ENCODE assay signal across 8 cellular contexts in the genomic region with DNA sequence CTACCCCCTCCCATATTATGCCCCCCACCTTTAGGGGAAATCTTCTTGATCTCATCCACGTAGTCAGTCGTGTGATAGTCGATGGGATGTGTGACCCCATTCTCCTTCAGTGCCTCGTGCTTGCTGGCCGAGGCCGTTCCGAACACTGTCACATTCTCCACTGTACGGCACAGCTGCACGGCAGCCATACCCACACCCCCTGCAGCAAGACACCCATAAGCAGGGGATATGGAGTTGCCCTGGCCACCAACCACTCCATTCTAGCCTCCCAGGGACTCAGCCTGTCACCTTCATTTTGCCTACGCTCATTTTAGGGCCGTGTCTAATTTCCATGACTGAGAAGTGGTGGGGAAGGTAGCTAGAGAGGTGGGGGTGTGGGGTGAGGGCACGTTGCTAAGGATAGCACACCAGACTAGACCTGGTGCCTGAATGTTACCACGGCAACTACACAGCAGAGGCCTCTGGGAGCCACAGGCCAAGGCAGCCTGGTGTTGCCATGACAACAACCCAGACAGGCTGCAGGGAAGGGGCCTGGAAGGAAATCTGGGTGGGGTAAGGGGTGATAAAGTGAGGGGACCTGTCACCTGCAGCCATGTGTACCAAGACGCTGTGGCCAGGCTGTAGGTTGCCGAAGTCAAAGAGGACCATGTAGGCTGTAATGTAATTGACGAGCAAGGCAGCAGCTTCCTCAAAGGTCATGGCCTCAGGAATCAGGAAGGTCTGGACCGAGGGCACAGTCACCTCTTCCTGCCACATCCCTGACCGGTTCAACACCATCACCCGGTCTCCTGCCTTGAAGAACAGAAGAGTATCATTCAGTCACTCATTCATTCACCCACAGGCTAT. TPM values are rescaled to one million over a fixed set of nuclear protein-coding genes. Genes with fewer than 3 reads are reported as not detected.
DNase-seq lines count a peak whose midpoint lies in the region; ATAC-seq and TF ChIP-seq lines count a peak whose summit lies in the region.

No MANE protein-coding gene starts in this region.

- TF ChIP-seq CTCF in DND-41 (IDR thresholded peaks at IDR 0.05; ENCODE audit: borderline replicate concordance, extremely low read depth, low read length, poor library complexity, severe bottlenecking) (no peak), nephron (IDR thresholded peaks at IDR 0.05; ENCODE audit: unreplicated experiment in 3 of 3) (no peak), tibial artery (IDR thresholded peaks at IDR 0.05) (no peak)

- H3K27me3 ChIP-seq in DND-41 (ENCODE audit: insufficient read depth, low read length, poor library complexity) = peaks cover 6% of the 10 kb centered on the region
- H3K27me3 ChIP-seq in tibial artery = no peaks in the 10 kb centered on the region

- H3K27me3 Mint-ChIP-seq in IgD-negative memory B cell = no peaks in the 10 kb centered on the region
- H3K27me3 Mint-ChIP-seq in nephron (ENCODE audit: low read depth) = no peaks in the 10 kb centered on the region

- DNase-seq in DND-41 (peak; percentile 43), astrocyte of the hippocampus (ENCODE audit: low read depth, low spot score) (peak; percentile 42), tibial artery (no peak), HuH-7.5 (ENCODE audit: low spot score) (no peak)

- no peaks in the 10 kb centered on the region for H3K9me3 Mint-ChIP-seq in IgD-negative memory B cell
- H3K9me3 Mint-ChIP-seq in nephron = no peaks in the 10 kb centered on the region

- H3K27ac Mint-ChIP-seq in IgD-negative memory B cell (peak overlapping the region; percentile 40 to 85 (median 47)), nephron (peak overlapping the region; percentile 7 to 74 (median 71))

- H3K9ac ChIP-seq in DND-41 (ENCODE audit: low read depth, low read length) = no peak overlapping the region

- no peak overlapping the region for H2AFZ ChIP-seq in DND-41 (ENCODE audit: low read depth, low read length)

- ATAC-seq in DND-41 (ENCODE audit: insufficient read depth, low read depth) (0 out of 3 replicates have a peak, but pooled peaks have one; percentile 22), HG03196 (IDR thresholded peaks at IDR 0.05; ENCODE audit: unreplicated experiment) (no peak), GM21717 (IDR thresholded peaks at IDR 0.05; ENCODE audit: unreplicated experiment) (no peak)

- H4K20me1 ChIP-seq in DND-41 (ENCODE audit: insufficient read depth, low read length) = no peaks in the 10 kb centered on the region

- peaks cover 20% of the 10 kb centered on the region for H3K4me1 ChIP-seq in DND-41 (ENCODE audit: insufficient read depth, low read length)
- peaks cover 0 to 29% (median 22%) of the 10 kb centered on the region in 4 donors for H3K4me1 ChIP-seq in tibial artery

- H3K36me3 Mint-ChIP-seq in IgD-negative memory B cell = peaks cover 1% of the 10 kb centered on the region
- peaks cover 24% of the 10 kb centered on the region for H3K36me3 Mint-ChIP-seq in nephron (ENCODE audit: low read depth)

- H3K4me3 ChIP-seq in DND-41 (ENCODE audit: low read depth in 1 of 2, low read length in 2 of 2) (no peak overlapping the region), tibial artery (no peak overlapping the region)

- H3K27ac ChIP-seq in DND-41 (ENCODE audit: low read length) (no peak overlapping the region), tibial artery (peak overlapping the region in 1 of 2 donors; percentile 23)

- H3K4me2 ChIP-seq in DND-41 (ENCODE audit: insufficient read depth, low read length) = no peak overlapping the region

- peaks cover 9 to 11% (median 11%) of the 10 kb centered on the region in 3 donors for H3K4me1 Mint-ChIP-seq in IgD-negative memory B cell
- H3K4me1 Mint-ChIP-seq in nephron = peaks cover 28% of the 10 kb centered on the region

- no peaks in the 10 kb centered on the region for H3K79me2 ChIP-seq in DND-41 (ENCODE audit: insufficient read depth, low read length)

- H3K9me3 ChIP-seq in DND-41 (ENCODE audit: insufficient read depth, low read length, severe bottlenecking) = no peaks in the 10 kb centered on the region
- no peaks in the 10 kb centered on the region for H3K9me3 ChIP-seq in tibial artery

- peak overlapping the region in 1 of 4 donors; percentile 96 for H3K4me3 Mint-ChIP-seq in IgD-negative memory B cell
- H3K4me3 Mint-ChIP-seq in nephron = peak overlapping the region; percentile 49 to 68 (median 57)

- H3K36me3 ChIP-seq in DND-41 (ENCODE audit: insufficient read depth, low read length) (peaks cover 11% of the 10 kb centered on the region), tibial artery (peaks cover 9 to 54% (median 43%) of the 10 kb centered on the region in 3 donors)

- intact Hi-C loops in tibial artery (cut with DNase I; ENCODE audit: low total_unique reads) = loop anchor here (5.0 kb wide), 2 partner anchors 109 to 319 kb away; partner anchors contain the start of gene BRCA1

RNA-seq across cellular contexts. Expression of gene VAT1, which starts 4.0 kb away (rescaled TPM):
- 47.6 TPM for polyA plus RNA-seq in IgD-negative memory B cell

RNA-seq across cellular contexts. Expression of gene RND2, which starts 6.8 kb away (rescaled TPM):
- 0.05 TPM for polyA plus RNA-seq in IgD-negative memory B cell

RNA-seq across cellular contexts. Expression of gene IFI35, which starts 11.6 kb away (rescaled TPM):
- 63.7 TPM for polyA plus RNA-seq in IgD-negative memory B cell

RNA-seq across cellular contexts. Expression of gene RPL27, which starts 20.0 kb away (rescaled TPM):
- 2,481 TPM for polyA plus RNA-seq in IgD-negative memory B cell

RNA-seq across cellular contexts. Expression of gene RUNDC1, which starts 37.9 kb away (rescaled TPM):
- 24.0 TPM for polyA plus RNA-seq in IgD-negative memory B cell

Comparison
In these comparisons a context has a peak if more than half of its experiments do, and no peak if none do; other contexts are left out.
1. DNase-seq: peak in DND-41 (single experiment) and astrocyte of the hippocampus (single experiment); none in tibial artery (0 of 2) and HuH-7.5 (single experiment).